Comparison of ENCODE assay signal across 8 cellular contexts in genomic region chr2:96960271-96960955, GRCh38. TPM values are rescaled to one million over a fixed set of nuclear protein-coding genes. Genes with fewer than 3 reads are reported as not detected.
DNase-seq lines count a peak whose midpoint lies in the region; ATAC-seq, FAIRE-seq and TF ChIP-seq lines count a peak whose summit lies in the region.

No MANE protein-coding gene starts in this region.

- H3K9me3 ChIP-seq in liver (ENCODE audit: control insufficient read depth in 4 of 4, low read length in 3 of 4), result no peaks in the 10 kb centered on the region

- peak; percentile 93 for FAIRE-seq in GM12892 (lab: Jason Lieb, UNC)

- no peaks in the 10 kb centered on the region for H3K27me3 Mint-ChIP-seq in activated CD4-positive, alpha-beta T cell treated with anti-CD3 and anti-CD28 coated beads, Interleukin-2, amount 10 ng/mL, durations not matched to agents 7 days and 5 days

- no peaks in the 10 kb centered on the region for H3K27me3 ChIP-seq in liver (ENCODE audit: control insufficient read depth in 4 of 4, insufficient read depth in 4 of 4, low read length in 3 of 4)

- 42% methylated on average over 19 of the region's 19 CpGs for WGBS in liver

- H3K4me3 ChIP-seq in choroid plexus epithelial cell (ENCODE audit: low read depth, low read length), result no peak overlapping the region
- no peak overlapping the region for H3K4me3 ChIP-seq in liver (ENCODE audit: low read depth in 1 of 3, low read length in 3 of 3)

- H3K27ac Mint-ChIP-seq in activated CD4-positive, alpha-beta T cell treated with anti-CD3 and anti-CD28 coated beads, Interleukin-2, amount 10 ng/mL, durations not matched to agents 7 days and 5 days, result peak overlapping the region; percentile 97

- POLR2A ChIA-PET in activated CD4-positive, alpha-beta T cell treated with anti-CD3 and anti-CD28 coated beads, Interleukin-2, amount 10 ng/mL, durations not matched to agents 7 days and 5 days (lab: Charles Lee), result no interaction called here

- H3K4me1 ChIP-seq in liver (ENCODE audit: control insufficient read depth in 4 of 4, insufficient read depth in 4 of 4, low read length in 3 of 4), result peaks cover 0 to 3% (median 0%) of the 10 kb centered on the region in 4 donors

- peak; percentile 86 to 96 for TF ChIP-seq RAD21 in liver (IDR thresholded peaks at IDR 0.05)

- TF ChIP-seq POLR2A in GM12892 (IDR thresholded peaks at IDR 0.05; ENCODE audit: low read depth, low read length), result no peak

- H3K4me1 Mint-ChIP-seq in activated CD4-positive, alpha-beta T cell treated with anti-CD3 and anti-CD28 coated beads, Interleukin-2, amount 10 ng/mL, durations not matched to agents 7 days and 5 days, result peaks cover 64% of the 10 kb centered on the region

- H3K9me3 Mint-ChIP-seq in activated CD4-positive, alpha-beta T cell treated with anti-CD3 and anti-CD28 coated beads, Interleukin-2, amount 10 ng/mL, durations not matched to agents 7 days and 5 days, result no peaks in the 10 kb centered on the region

- ATAC-seq in HG03442 (IDR thresholded peaks at IDR 0.05; ENCODE audit: unreplicated experiment) (peak; percentile 71), GM21786 (IDR thresholded peaks at IDR 0.05; ENCODE audit: unreplicated experiment) (no peak)

- no peaks in the 10 kb centered on the region for H3K36me3 ChIP-seq in liver (ENCODE audit: control insufficient read depth in 4 of 4, insufficient read depth in 3 of 4, low read depth in 1 of 4, low read length in 3 of 4)

- no peak overlapping the region for H3K9ac ChIP-seq in liver (ENCODE audit: low read depth in 1 of 2, low read length in 2 of 2)

- H3K27ac ChIP-seq in liver (ENCODE audit: low read depth in 1 of 2, low read length in 2 of 2), result no peak overlapping the region

- peaks cover 2% of the 10 kb centered on the region for H3K36me3 Mint-ChIP-seq in activated CD4-positive, alpha-beta T cell treated with anti-CD3 and anti-CD28 coated beads, Interleukin-2, amount 10 ng/mL, durations not matched to agents 7 days and 5 days (ENCODE audit: low read depth)

- H3K4me3 Mint-ChIP-seq in activated CD4-positive, alpha-beta T cell treated with anti-CD3 and anti-CD28 coated beads, Interleukin-2, amount 10 ng/mL, durations not matched to agents 7 days and 5 days, result peak overlapping the region; percentile 15

- TF ChIP-seq CTCF in choroid plexus epithelial cell (conservative IDR thresholded peaks at IDR 0.05; ENCODE audit: low read depth, low read length), result peak; percentile 95
- peak; percentile 76 for TF ChIP-seq CTCF in liver (IDR thresholded peaks at IDR 0.05; ENCODE audit: low read depth, low read length, missing input control)

- DNase-seq in GM12892 (ENCODE audit: insufficient read length) (peak; percentile 78), NCI-H69 (lab: John Stamatoyannopoulos, UW) (peak; percentile 82), choroid plexus epithelial cell (ENCODE audit: low read depth) (peak; percentile 90)
- DNase-seq in activated CD4-positive, alpha-beta T cell treated with anti-CD3 and anti-CD28 coated beads, Interleukin-2, amount 10 ng/mL, durations not matched to agents 7 days and 5 days, result peak; percentile 88
- DNase-seq in stimulated activated CD4-positive, alpha-beta T cell treated with anti-CD3 and anti-CD28 coated beads, TNF-alpha, amount 100 ng/mL, for 24 hours (ENCODE audit: low read depth in 3 of 3), result peak; percentile 64 to 80 (median 76)

- CTCF ChIA-PET in activated CD4-positive, alpha-beta T cell treated with anti-CD3 and anti-CD28 coated beads, Interleukin-2, amount 10 ng/mL, durations not matched to agents 7 days and 5 days (lab: Charles Lee), result interaction anchor here (0.6 to 5.3 kb wide), 10 partner anchors 9 to 614 kb away, joined by 3 to 22 read pairs (median 4); partner anchors contain the start of gene ANKRD39

TF ChIP-seq in liver, 16 proteins besides CTCF, POLR2A, EP300 and RAD21:
- TF ChIP-seq JUND (IDR thresholded peaks at IDR 0.05) (no peak), GABPA (IDR thresholded peaks at IDR 0.05 in 1 of 2, conservative IDR thresholded peaks at IDR 0.05 in 1 of 2) (no peak), ATF3 (IDR thresholded peaks at IDR 0.05) (no peak)

RNA-seq across cellular contexts. Expression of gene FAM178B, which starts 26.0 kb away (rescaled TPM):
- polyA plus RNA-seq in GM12892 (2012; ENCODE audit: missing spikeins), result not detected
- under 1 TPM; 0.47 to 0.79 TPM for total RNA-seq in activated CD4-positive, alpha-beta T cell treated with anti-CD3 and anti-CD28 coated beads, Interleukin-2, amount 10 ng/mL, durations not matched to agents 7 days and 5 days
- 10 to 100 TPM in 1 of 2 donors, not detected in 1; 27.3 TPM for total RNA-seq in liver
- not detected for polyA plus RNA-seq in liver
